Comparison of ENCODE assay signal across 11 cellular contexts in the genomic region with DNA sequence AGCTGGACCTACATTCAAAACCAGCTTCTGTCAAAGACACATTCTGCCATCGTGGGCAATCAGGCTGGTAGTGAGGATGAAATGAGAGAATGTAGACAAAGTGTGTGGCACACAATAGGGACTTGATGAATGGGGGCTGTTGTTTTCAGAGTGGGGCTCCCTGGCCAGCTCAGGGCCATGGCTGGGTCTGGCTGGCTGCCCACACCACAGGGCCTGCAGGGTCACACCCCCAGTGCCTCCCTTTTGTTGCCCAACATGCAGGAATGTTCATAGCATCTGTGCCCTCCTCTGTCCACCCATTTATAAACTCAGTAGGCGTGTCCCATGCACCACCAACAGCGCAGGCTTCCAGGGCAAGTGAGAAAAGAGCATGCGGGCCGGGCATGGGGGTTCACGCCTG. TPM values are rescaled to one million over a fixed set of nuclear protein-coding genes. Genes with fewer than 3 reads are reported as not detected.
DNase-seq lines count a peak whose midpoint lies in the region; TF ChIP-seq lines count a peak whose summit lies in the region.
"Had no signal": no experiment of that assay in that cellular context is flagged by ENCODE, and none has a peak within 500 bp of the region (broad histone marks: within the 10 kb centered on the region; RNA-seq: fewer than 3 reads in every experiment).

No MANE protein-coding gene starts in this region.

- TF ChIP-seq CTCF in suprapubic skin (IDR thresholded peaks at IDR 0.05) = no peak

- H3K9me3 ChIP-seq in suprapubic skin = no peaks in the 10 kb centered on the region

- H3K4me3 ChIP-seq in suprapubic skin = no peak overlapping the region

- TF ChIP-seq POLR2A in suprapubic skin (IDR thresholded peaks at IDR 0.05) = no peak

- TF ChIP-seq EP300 in Ishikawa (IDR thresholded peaks at IDR 0.05; ENCODE audit: borderline replicate concordance) (no peak; the same call in 1 of the 2 replicates), suprapubic skin (IDR thresholded peaks at IDR 0.05) (no peak)

- no peaks in the 10 kb centered on the region for H3K27me3 ChIP-seq in suprapubic skin

- H3K4me1 ChIP-seq in suprapubic skin = peaks cover 75% of the 10 kb centered on the region

- H3K36me3 ChIP-seq in suprapubic skin = no peaks in the 10 kb centered on the region

- H3K27ac ChIP-seq in suprapubic skin = peak overlapping the region; percentile 40

- no peak for TF ChIP-seq RAD21 in Ishikawa (IDR thresholded peaks at IDR 0.05; ENCODE audit: low read depth)

- WGBS in suprapubic skin = 75% methylated on average over 6 of the region's 6 CpGs

- peak; percentile 58 for DNase-seq in astrocyte of the hippocampus (ENCODE audit: low read depth, low spot score)
- peak; percentile 48 for DNase-seq in middle frontal gyrus (ENCODE audit: extremely low spot score, low spot score)
- no peak for DNase-seq in suprapubic skin (ENCODE audit: low spot score in 2 of 2)
- no peak for DNase-seq in NCI-H446 treated with DMSO at 0.1 percent for 48 hours (lab: John Stamatoyannopoulos, UW)
- DNase-seq in NCI-H1694 treated with DMSO at 0.1 percent for 48 hours (lab: John Stamatoyannopoulos, UW) = no peak
- DNase-seq in stimulated activated CD4-positive, alpha-beta T cell treated with anti-CD3 and anti-CD28 coated beads, Interleukin-4, amount 100 ng/mL, for 1 hour = no peak
- DNase-seq: activated CD4-positive, alpha-beta T cell treated with anti-CD3 and anti-CD28 coated beads for 4 hours; GOT3; NCI-H1436; NK-92 treated with Interleukin-12 subunit alpha and Interleukin-12 subunit beta, amount 100 ng/mL, for 24 hours had no signal

TF ChIP-seq in Ishikawa, 13 proteins besides CTCF, POLR2A, EP300 and RAD21:
- TF ChIP-seq EGR1 (IDR thresholded peaks at IDR 0.05) (no peak), CEBPB (IDR thresholded peaks at IDR 0.05) (peak; percentile 94), TCF12 (IDR thresholded peaks at IDR 0.05; ENCODE audit: low read depth) (peak; percentile 57), NFIC (IDR thresholded peaks at IDR 0.05) (peak; percentile 83), TEAD4 (IDR thresholded peaks at IDR 0.05) (peak; percentile 87), ZBTB7A (IDR thresholded peaks at IDR 0.05; ENCODE audit: low read depth) (no peak), YY1 (IDR thresholded peaks at IDR 0.05; ENCODE audit: low read depth) (no peak), TAF1 (IDR thresholded peaks at IDR 0.05; ENCODE audit: low read depth) (no peak)
- TF ChIP-seq, protein P1, sequence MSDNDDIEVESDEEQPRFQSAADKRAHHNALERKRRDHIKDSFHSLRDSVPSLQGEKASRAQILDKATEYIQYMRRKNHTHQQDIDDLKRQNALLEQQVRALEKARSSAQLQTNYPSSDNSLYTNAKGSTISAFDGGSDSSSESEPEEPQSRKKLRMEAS (IDR thresholded peaks at IDR 0.05) = 0 out of 2 replicates have a peak, but pooled peaks have one; percentile 25
- TF ChIP-seq, protein P2, sequence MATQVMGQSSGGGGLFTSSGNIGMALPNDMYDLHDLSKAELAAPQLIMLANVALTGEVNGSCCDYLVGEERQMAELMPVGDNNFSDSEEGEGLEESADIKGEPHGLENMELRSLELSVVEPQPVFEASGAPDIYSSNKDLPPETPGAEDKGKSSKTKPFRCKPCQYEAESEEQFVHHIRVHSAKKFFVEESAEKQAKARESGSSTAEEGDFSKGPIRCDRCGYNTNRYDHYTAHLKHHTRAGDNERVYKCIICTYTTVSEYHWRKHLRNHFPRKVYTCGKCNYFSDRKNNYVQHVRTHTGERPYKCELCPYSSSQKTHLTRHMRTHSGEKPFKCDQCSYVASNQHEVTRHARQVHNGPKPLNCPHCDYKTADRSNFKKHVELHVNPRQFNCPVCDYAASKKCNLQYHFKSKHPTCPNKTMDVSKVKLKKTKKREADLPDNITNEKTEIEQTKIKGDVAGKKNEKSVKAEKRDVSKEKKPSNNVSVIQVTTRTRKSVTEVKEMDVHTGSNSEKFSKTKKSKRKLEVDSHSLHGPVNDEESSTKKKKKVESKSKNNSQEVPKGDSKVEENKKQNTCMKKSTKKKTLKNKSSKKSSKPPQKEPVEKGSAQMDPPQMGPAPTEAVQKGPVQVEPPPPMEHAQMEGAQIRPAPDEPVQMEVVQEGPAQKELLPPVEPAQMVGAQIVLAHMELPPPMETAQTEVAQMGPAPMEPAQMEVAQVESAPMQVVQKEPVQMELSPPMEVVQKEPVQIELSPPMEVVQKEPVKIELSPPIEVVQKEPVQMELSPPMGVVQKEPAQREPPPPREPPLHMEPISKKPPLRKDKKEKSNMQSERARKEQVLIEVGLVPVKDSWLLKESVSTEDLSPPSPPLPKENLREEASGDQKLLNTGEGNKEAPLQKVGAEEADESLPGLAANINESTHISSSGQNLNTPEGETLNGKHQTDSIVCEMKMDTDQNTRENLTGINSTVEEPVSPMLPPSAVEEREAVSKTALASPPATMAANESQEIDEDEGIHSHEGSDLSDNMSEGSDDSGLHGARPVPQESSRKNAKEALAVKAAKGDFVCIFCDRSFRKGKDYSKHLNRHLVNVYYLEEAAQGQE (IDR thresholded peaks at IDR 0.05; ENCODE audit: low read depth) = no peak

RNA-seq across cellular contexts. Expression of gene ECE1, which starts 20.8 kb away (rescaled TPM):
- 10 to 100 TPM; 40.8 to 64.2 (median 55.3) TPM for total RNA-seq in suprapubic skin

Comparison
In these comparisons a context has a peak if more than half of its experiments do, and no peak if none do; other contexts are left out.
1. DNase-seq: peak in astrocyte of the hippocampus (single experiment) and middle frontal gyrus (single experiment); none in suprapubic skin (0 of 2), NCI-H446 treated with DMSO at 0.1 percent for 48 hours (single experiment), NCI-H1694 treated with DMSO at 0.1 percent for 48 hours (single experiment) and stimulated activated CD4-positive, alpha-beta T cell treated with anti-CD3 and anti-CD28 coated beads, Interleukin-4, amount 100 ng/mL, for 1 hour (single experiment).